Comparison of ENCODE assay signal across 8 cellular contexts in the genomic region with DNA sequence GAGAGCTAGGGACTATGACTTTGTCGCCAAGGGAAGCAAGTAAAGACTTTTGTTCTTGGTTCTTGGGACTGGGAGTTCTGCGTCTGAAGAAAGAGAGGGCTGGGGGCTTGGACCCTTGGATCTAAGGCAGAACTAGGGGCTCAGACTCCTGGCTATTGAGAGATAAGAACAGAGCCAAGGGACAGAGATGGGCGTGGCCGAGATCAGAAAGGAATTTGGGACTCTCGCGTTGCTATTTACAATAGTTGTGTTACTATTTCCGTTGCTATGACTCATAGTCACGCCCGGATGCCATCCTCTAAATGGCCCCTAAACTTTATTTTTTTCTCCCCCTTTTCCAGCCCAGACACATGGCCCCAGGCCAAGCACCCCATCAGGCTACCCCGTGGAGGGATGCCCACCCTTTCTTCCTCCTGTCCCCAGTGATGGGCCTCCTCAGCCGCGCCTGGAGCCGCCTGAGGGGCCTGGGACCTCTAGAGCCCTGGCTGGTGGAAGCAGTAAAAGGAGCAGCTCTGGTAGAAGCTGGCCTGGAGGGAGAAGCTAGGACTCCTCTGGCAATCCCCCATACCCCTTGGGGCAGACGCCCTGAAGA. TPM values are rescaled to one million over a fixed set of nuclear protein-coding genes. Genes with fewer than 3 reads are reported as not detected.
DNase-seq lines count a peak whose midpoint lies in the region; ATAC-seq and TF ChIP-seq lines count a peak whose summit lies in the region.

No MANE protein-coding gene starts in this region.

- H4K20me1 ChIP-seq in osteoblast (ENCODE audit: insufficient read depth, low read length), result peaks cover 44% of the 10 kb centered on the region

- peak; percentile 29 to 48 for TF ChIP-seq POLR2A in tibial nerve (IDR thresholded peaks at IDR 0.05)

- H3K27me3 ChIP-seq in osteoblast (ENCODE audit: insufficient read depth, low read length) (no peaks in the 10 kb centered on the region), tibial nerve (no peaks in the 10 kb centered on the region)

- H2AFZ ChIP-seq in osteoblast (ENCODE audit: low read length), result no peak overlapping the region

- H3K27ac Mint-ChIP-seq in activated naive CD8-positive, alpha-beta T cell treated with anti-CD3 and anti-CD28 coated beads for 36 hours, result peak overlapping the region; percentile 100

- H3K4me2 ChIP-seq in osteoblast (ENCODE audit: insufficient read depth, low read length), result peak overlapping the region; percentile 100

- peak overlapping the region; percentile 98 for H3K9ac ChIP-seq in SK-N-MC (ENCODE audit: insufficient read length)

- TF ChIP-seq CTCF in GM12875 (IDR thresholded peaks at IDR 0.05; ENCODE audit: borderline replicate concordance, insufficient read depth, low read depth, low read length) (no peak), osteoblast (IDR thresholded peaks at IDR 0.05; ENCODE audit: extremely low read depth, low read depth, low read length) (no peak), tibial nerve (IDR thresholded peaks at IDR 0.05) (peak in 2 of 5 experiments; percentile 41 to 57)

- peak overlapping the region; percentile 73 for H3K4me3 ChIP-seq in GM12875 (ENCODE audit: low read depth, low read length)
- peak overlapping the region; percentile 90 for H3K4me3 ChIP-seq in SK-N-MC
- peak overlapping the region; percentile 90 for H3K4me3 ChIP-seq in osteoblast (ENCODE audit: insufficient read depth, low read length)
- H3K4me3 ChIP-seq in tibial nerve, result peak overlapping the region; percentile 78 to 100 (median 92)

- H3K4me3 Mint-ChIP-seq in activated naive CD8-positive, alpha-beta T cell treated with anti-CD3 and anti-CD28 coated beads for 36 hours, result peak overlapping the region; percentile 99

- peaks cover 30% of the 10 kb centered on the region for H3K36me3 ChIP-seq in SK-N-MC (ENCODE audit: insufficient read depth, low read length)
- H3K36me3 ChIP-seq in osteoblast (ENCODE audit: insufficient read depth, low read length), result peaks cover 42% of the 10 kb centered on the region
- peaks cover 0 to 49% (median 12%) of the 10 kb centered on the region in 3 donors for H3K36me3 ChIP-seq in tibial nerve

- TF ChIP-seq EP300 in tibial nerve (IDR thresholded peaks at IDR 0.05), result peak; percentile 82 to 95

- H3K27ac ChIP-seq in SK-N-MC (peak overlapping the region; percentile 96), osteoblast (ENCODE audit: low read depth, low read length) (peak overlapping the region; percentile 99), tibial nerve (peak overlapping the region; percentile 99 to 100 (median 100))

- H3K27me3 Mint-ChIP-seq in activated naive CD8-positive, alpha-beta T cell treated with anti-CD3 and anti-CD28 coated beads for 36 hours, result no peaks in the 10 kb centered on the region

- H3K4me1 ChIP-seq in osteoblast (ENCODE audit: insufficient read depth, low read length) (peaks cover 31% of the 10 kb centered on the region), tibial nerve (peaks cover 0 to 65% (median 35%) of the 10 kb centered on the region in 4 donors)

- no peaks in the 10 kb centered on the region for H3K9me3 Mint-ChIP-seq in activated naive CD8-positive, alpha-beta T cell treated with anti-CD3 and anti-CD28 coated beads for 36 hours

- H3K36me3 Mint-ChIP-seq in activated naive CD8-positive, alpha-beta T cell treated with anti-CD3 and anti-CD28 coated beads for 36 hours, result peaks cover 49% of the 10 kb centered on the region

- WGBS in tibial nerve, 2 donors, result 1% methylated on average over 14 of the region's 14 CpGs

- H3K4me1 Mint-ChIP-seq in activated naive CD8-positive, alpha-beta T cell treated with anti-CD3 and anti-CD28 coated beads for 36 hours, result peaks cover 45% of the 10 kb centered on the region

- ATAC-seq in HG03280 (IDR thresholded peaks at IDR 0.05; ENCODE audit: unreplicated experiment), result no peak

- H3K9me3 ChIP-seq in SK-N-MC (ENCODE audit: low read depth, low read length) (no peaks in the 10 kb centered on the region), osteoblast (ENCODE audit: low read depth, low read length) (no peaks in the 10 kb centered on the region), tibial nerve (no peaks in the 10 kb centered on the region)

- peak; percentile 95 for DNase-seq in LoVo (ENCODE audit: low spot score)
- peak; percentile 73 for DNase-seq in SK-N-MC (ENCODE audit: low read depth, low spot score)
- DNase-seq in activated naive CD8-positive, alpha-beta T cell treated with anti-CD3 and anti-CD28 coated beads for 36 hours, result peak; percentile 75
- peak; percentile 94 for DNase-seq in glomerular visceral epithelial cell (ENCODE audit: extremely low spot score)
- DNase-seq in osteoblast (ENCODE audit: insufficient read length, low spot score, missing footprints), result peak; percentile 95
- peak; percentile 89 to 95 for DNase-seq in tibial nerve (ENCODE audit: low spot score in 2 of 2)

- H3K79me2 ChIP-seq in osteoblast (ENCODE audit: insufficient read depth, low read length), result peaks cover 42% of the 10 kb centered on the region

RNA-seq across cellular contexts. Expression of gene PPP1R15A, which starts 0.8 kb away (rescaled TPM):
- 10 to 100 TPM; 60.8 to 65.4 TPM for total RNA-seq in activated naive CD8-positive, alpha-beta T cell treated with anti-CD3 and anti-CD28 coated beads for 36 hours
- 70.4 and 84.0 TPM in 2 replicates for total RNA-seq in osteoblast
- 100 to 1,000 TPM in 2 of 4 donors, 10 to 100 TPM in 2; 81.0 to 171 (median 101) TPM for total RNA-seq in tibial nerve

RNA-seq across cellular contexts. Expression of gene PLEKHA4, which starts 4.6 kb away (rescaled TPM):
- 1 to 10 TPM; 5.8 to 7.6 TPM for total RNA-seq in activated naive CD8-positive, alpha-beta T cell treated with anti-CD3 and anti-CD28 coated beads for 36 hours
- total RNA-seq in osteoblast (21.4 and 28.6 TPM in 2 replicates), tibial nerve (100 to 1,000 TPM; 211 to 444 (median 282) TPM)

RNA-seq across cellular contexts. Expression of gene TULP2, which starts 25.6 kb away (rescaled TPM):
- under 1 TPM; 0.12 to 0.16 TPM for total RNA-seq in activated naive CD8-positive, alpha-beta T cell treated with anti-CD3 and anti-CD28 coated beads for 36 hours
- total RNA-seq in osteoblast (not detected in 2 replicates), tibial nerve (1 to 10 TPM in 1 of 4 donors, under 1 TPM in 2, not detected in 1; 0.22 to 2.5 (median 0.60) TPM)

RNA-seq across cellular contexts. Expression of gene NUCB1, which starts 27.1 kb away (rescaled TPM):
- 10 to 100 TPM; 90.6 to 91.7 TPM for total RNA-seq in activated naive CD8-positive, alpha-beta T cell treated with anti-CD3 and anti-CD28 coated beads for 36 hours
- total RNA-seq in osteoblast (242 and 300 TPM in 2 replicates), tibial nerve (100 to 1,000 TPM; 220 to 352 (median 287) TPM)

RNA-seq across cellular contexts. Expression of gene HSD17B14, which starts 36.7 kb away (rescaled TPM):
- under 1 TPM; 0.35 to 0.66 TPM for total RNA-seq in activated naive CD8-positive, alpha-beta T cell treated with anti-CD3 and anti-CD28 coated beads for 36 hours
- total RNA-seq in osteoblast, result 1.8 and 2.1 TPM in 2 replicates
- 10 to 100 TPM; 20.1 to 34.5 (median 26.3) TPM for total RNA-seq in tibial nerve
